In the genomic region with DNA sequence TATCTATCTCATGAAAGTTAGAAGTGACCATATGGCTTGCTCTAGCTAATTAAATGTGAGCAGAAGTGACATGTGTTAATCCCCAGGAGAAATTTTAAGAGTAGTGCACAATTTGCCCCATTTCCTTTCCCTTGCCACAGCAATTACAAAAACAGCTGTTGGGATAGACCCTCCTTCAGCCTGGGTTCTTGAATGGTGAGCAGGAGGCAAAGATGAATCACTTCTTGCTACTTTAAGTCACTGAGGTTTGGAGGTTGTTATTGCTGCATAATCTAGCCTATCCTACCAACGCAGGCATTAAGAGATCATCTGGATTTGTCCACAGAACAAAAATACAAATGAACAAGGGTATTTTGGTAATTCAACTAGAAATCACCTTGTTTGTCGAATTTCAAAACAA, we compare ENCODE assay signal across 17 cellular contexts.
DNase-seq lines count a peak whose midpoint lies in the region; ATAC-seq lines count a peak whose summit lies in the region.
"Had no signal": no experiment of that assay in that cellular context is flagged by ENCODE, and none has a peak within 500 bp of the region (broad histone marks: within the 10 kb centered on the region; RNA-seq: fewer than 3 reads in every experiment).

No MANE protein-coding gene starts in this region.

- no peak for ATAC-seq in GM19328 (IDR thresholded peaks at IDR 0.05; ENCODE audit: unreplicated experiment)
- ATAC-seq: HCT116 had no signal

- DNase-seq in NCI-H1694 (lab: John Stamatoyannopoulos, UW), result peak; percentile 13
- peak; percentile 69 for DNase-seq in NCI-H82 (lab: John Stamatoyannopoulos, UW)
- peak; percentile 18 for DNase-seq in iris pigment epithelial cell (ENCODE audit: low read depth)
- DNase-seq in activated naive CD4-positive, alpha-beta T cell treated with anti-CD3 and anti-CD28 coated beads, Interleukin-2, amount 50 U/mL, for 16 hours, result no peak
- DNase-seq in central memory CD4-positive, alpha-beta T cell, result no peak
- DNase-seq in SKM-1 (lab: John Stamatoyannopoulos, UW; ENCODE audit: unreplicated experiment), result no peak
- DNase-seq: CD4-positive, CD25-positive, alpha-beta regulatory T cell; DMS153; GOT3; KG1; NCI-H1105 treated with DMSO at 0.1 percent for 48 hours; NCI-H2081 treated with DMSO at 0.1 percent for 48 hours; NCI-H446 treated with DMSO at 0.1 percent for 48 hours; NCI-H748 treated with DMSO at 0.1 percent for 48 hours; Peyer's patch had no signal

Comparison
In these comparisons a context has a peak if more than half of its experiments do, and no peak if none do; other contexts are left out.
1. DNase-seq: peak in NCI-H1694 (single experiment), NCI-H82 (single experiment) and iris pigment epithelial cell (single experiment); none in activated naive CD4-positive, alpha-beta T cell treated with anti-CD3 and anti-CD28 coated beads, Interleukin-2, amount 50 U/mL, for 16 hours (single experiment), central memory CD4-positive, alpha-beta T cell (single experiment) and SKM-1 (single experiment).